Comparison of ENCODE assay signal across 8 cellular contexts in the genomic region with DNA sequence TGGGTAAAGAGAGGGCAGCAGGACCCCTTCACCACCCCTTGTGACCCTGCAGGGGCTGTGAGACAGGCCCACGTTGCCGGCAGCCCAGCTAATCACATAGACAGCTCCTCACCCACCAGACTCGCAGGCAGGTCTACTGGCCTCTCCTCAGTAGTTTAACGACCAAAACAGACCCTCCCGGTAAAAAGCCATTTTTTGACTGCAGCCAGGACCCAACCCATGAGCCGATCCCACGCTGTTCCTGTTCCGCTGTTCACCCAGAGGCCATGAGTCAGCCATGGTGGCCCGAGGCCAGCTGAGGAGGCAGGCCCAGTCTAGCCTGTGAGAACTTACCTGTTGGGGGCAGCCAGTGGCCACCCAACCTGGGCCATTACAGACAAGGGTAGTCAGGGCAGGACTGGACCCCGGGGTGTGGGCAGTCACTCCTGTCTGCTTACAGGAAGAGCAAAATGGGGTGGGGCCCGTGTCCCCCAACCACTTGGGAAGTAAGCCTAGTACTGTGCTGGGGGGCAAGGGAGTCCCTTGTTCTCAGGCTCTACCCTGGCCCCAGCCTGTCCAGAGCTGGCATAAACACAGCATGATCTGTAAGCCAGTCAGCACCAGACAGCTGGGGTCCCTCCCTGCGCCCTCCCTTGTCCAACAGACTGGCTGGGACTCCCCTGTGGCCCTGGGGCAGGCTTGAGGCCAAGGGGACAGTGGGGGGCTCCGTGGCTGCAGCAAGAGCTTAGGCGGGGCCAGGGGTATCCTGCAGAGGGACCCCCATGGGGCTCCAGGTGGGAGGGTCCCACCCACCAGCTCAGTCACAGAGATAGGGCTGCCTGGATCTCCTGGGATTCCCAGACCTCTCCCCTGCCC.
DNase-seq lines count a peak whose midpoint lies in the region; ATAC-seq and TF ChIP-seq lines count a peak whose summit lies in the region.

No MANE protein-coding gene starts in this region.

- peak; percentile 89 for ATAC-seq in HCT116
- peak; percentile 38 for ATAC-seq in left ventricle myocardium superior
- no peak for ATAC-seq in GM21529 (IDR thresholded peaks at IDR 0.05; ENCODE audit: unreplicated experiment)
- no peak for ATAC-seq in GM21526 (IDR thresholded peaks at IDR 0.05; ENCODE audit: low FRiP score, unreplicated experiment)
- ATAC-seq in HG03342 (IDR thresholded peaks at IDR 0.05; ENCODE audit: unreplicated experiment), result no peak

- no peak for TF ChIP-seq EP300 in stomach (IDR thresholded peaks at IDR 0.05)

- H2AFZ ChIP-seq in HCT116 (ENCODE audit: low read depth, low read length, poor library complexity, severe bottlenecking), result peak overlapping the region; percentile 77

- H3K9me3 ChIP-seq in HCT116 (ENCODE audit: control insufficient read depth in 1 of 2, insufficient read depth in 1 of 2, low read depth in 1 of 2, low read length in 2 of 2) (no peaks in the 10 kb centered on the region), stomach (no peaks in the 10 kb centered on the region)

- no peaks in the 10 kb centered on the region for H4K20me1 ChIP-seq in HCT116 (ENCODE audit: insufficient read depth)

- H3K27ac ChIP-seq in HCT116 (ENCODE audit: low read depth, low read length) (peak overlapping the region; percentile 54), stomach (peak overlapping the region in 4 of 5 donors; percentile 83 to 91 (median 88))

- no peak for TF ChIP-seq RAD21 in HCT116 (IDR thresholded peaks at IDR 0.05; ENCODE audit: low read depth)

- peak overlapping the region; percentile 49 for H3K9ac ChIP-seq in HCT116 (ENCODE audit: low read length)

- TF ChIP-seq CTCF in HCT116 (IDR thresholded peaks at IDR 0.05 in 2 of 3, conservative IDR thresholded peaks at IDR 0.05 in 1 of 3; ENCODE audit: borderline replicate concordance in 1 of 3, insufficient read depth in 1 of 3, low read depth in 2 of 3, low read length in 2 of 3) (no peak), stomach (IDR thresholded peaks at IDR 0.05) (no peak)

- H3K27me3 ChIP-seq in HCT116 (ENCODE audit: insufficient read depth, low read length) (no peaks in the 10 kb centered on the region), stomach (peaks cover 0 to 23% (median 15%) of the 10 kb centered on the region in 3 donors)

- CTCF ChIA-PET in HCT116 (lab: Charles Lee), result no interaction called here

- 38 to 53% (median 47%) methylated on average over 10 to 14 of the region's 14 CpGs for WGBS in stomach, 5 donors

- no peaks in the 10 kb centered on the region for H3K9me2 ChIP-seq in HCT116 (ENCODE audit: insufficient read depth)

- no peaks in the 10 kb centered on the region for H3K79me2 ChIP-seq in HCT116 (ENCODE audit: insufficient read depth, low read length)

- intact Hi-C loops in HCT116 (cut with micrococcal nuclease) (no loop called here), left ventricle myocardium superior (cut with micrococcal nuclease) (no loop called here), stomach (cut with DNase I; ENCODE audit: low total_unique reads) (no loop called here)

- H3K4me2 ChIP-seq in HCT116 (ENCODE audit: low read length), result peak overlapping the region; percentile 68

- H3K4me1 ChIP-seq in HCT116 (ENCODE audit: control insufficient read depth in 1 of 2, insufficient read depth in 2 of 2, low read length in 2 of 2), result peaks cover 10 to 15% of the 10 kb centered on the region in 2 experiments
- H3K4me1 ChIP-seq in stomach, result peaks cover 25 to 27% (median 26%) of the 10 kb centered on the region in 4 donors

- H3K4me3 ChIP-seq in HCT116 (replicated peaks in 1 of 2; ENCODE audit: low read depth in 1 of 2, low read length in 2 of 2) (peak overlapping the region in 1 of 2 experiments; percentile 37; a peak in 3 of 4 replicates), stomach (peak overlapping the region in 1 of 4 donors; percentile 50)

- POLR2A ChIA-PET in HCT116 (lab: Charles Lee), result no interaction called here

- BruUV-seq in HCT116 (replicated peaks; lab: Mats Ljungman, UMichigan), result no TSS peak

- TF ChIP-seq POLR2A in HCT116 (IDR thresholded peaks at IDR 0.05; ENCODE audit: borderline replicate concordance, extremely low read depth, insufficient read depth, insufficient read length), result no peak
- no peak for TF ChIP-seq POLR2A in stomach (IDR thresholded peaks at IDR 0.05)

- H3K36me3 ChIP-seq in HCT116 (ENCODE audit: control insufficient read depth in 1 of 2, insufficient read depth in 2 of 2, low read length in 2 of 2), result no peaks in the 10 kb centered on the region
- H3K36me3 ChIP-seq in stomach, result no peaks in the 10 kb centered on the region

- DNase-seq in HCT116 (ENCODE audit: low read depth, low spot score) (peak; percentile 49), left ventricle myocardium superior (peak; percentile 87), stomach (peak; percentile 58), DMS114 treated with DMSO at 0.1 percent for 48 hours (lab: John Stamatoyannopoulos, UW; ENCODE audit: unreplicated experiment) (no peak)
- DNase-seq in activated effector memory CD4-positive, alpha-beta T cell treated with Interleukin-2 at 50 U/mL for 16 hours, result peak; percentile 7

- RAD21 ChIA-PET in HCT116 (lab: Charles Lee; ENCODE audit: low non-redundant PET in 1 of 2, low total read pairs in 2 of 2, uncharacterized antibody in 2 of 2, unreplicated experiment in 2 of 2), result interaction anchor here in 1 of 2 experiments (0.6 kb wide), 1 partner anchor 121 kb away, joined by 3 read pairs; no protein-coding TSS in a partner anchor

TF ChIP-seq in HCT116, 20 proteins besides CTCF, POLR2A, EP300 and RAD21:
- TF ChIP-seq ZFX (IDR thresholded peaks at IDR 0.05) (peak; percentile 32; the same call in 1 of the 2 replicates), JUND (IDR thresholded peaks at IDR 0.05) (no peak), EZH2phosphoT487 (IDR thresholded peaks at IDR 0.05; ENCODE audit: borderline replicate concordance) (no peak), FOSL1 (IDR thresholded peaks at IDR 0.05; ENCODE audit: low read depth) (no peak), SRF (IDR thresholded peaks at IDR 0.05; ENCODE audit: low read depth) (no peak), SIN3A (IDR thresholded peaks at IDR 0.05; ENCODE audit: low read depth) (no peak), CBX3 (IDR thresholded peaks at IDR 0.05; ENCODE audit: low read depth) (no peak), ZNF274 (IDR thresholded peaks at IDR 0.05; ENCODE audit: low read depth, low read length) (no peak), SP1 (IDR thresholded peaks at IDR 0.05; ENCODE audit: low read depth) (no peak), EZH2 (IDR thresholded peaks at IDR 0.05) (no peak), POLR2AphosphoS5 (IDR thresholded peaks at IDR 0.05; ENCODE audit: low read depth, low read length) (peak; percentile 62; the same call in 1 of the 2 replicates), CEBPB (IDR thresholded peaks at IDR 0.05; ENCODE audit: low read depth) (no peak), EGR1 (IDR thresholded peaks at IDR 0.05; ENCODE audit: low read depth) (no peak), YY1 (IDR thresholded peaks at IDR 0.05; ENCODE audit: extremely low read depth, insufficient replicate concordance, low read depth, low read length) (peak; percentile 73)
- TF ChIP-seq, protein P1, sequence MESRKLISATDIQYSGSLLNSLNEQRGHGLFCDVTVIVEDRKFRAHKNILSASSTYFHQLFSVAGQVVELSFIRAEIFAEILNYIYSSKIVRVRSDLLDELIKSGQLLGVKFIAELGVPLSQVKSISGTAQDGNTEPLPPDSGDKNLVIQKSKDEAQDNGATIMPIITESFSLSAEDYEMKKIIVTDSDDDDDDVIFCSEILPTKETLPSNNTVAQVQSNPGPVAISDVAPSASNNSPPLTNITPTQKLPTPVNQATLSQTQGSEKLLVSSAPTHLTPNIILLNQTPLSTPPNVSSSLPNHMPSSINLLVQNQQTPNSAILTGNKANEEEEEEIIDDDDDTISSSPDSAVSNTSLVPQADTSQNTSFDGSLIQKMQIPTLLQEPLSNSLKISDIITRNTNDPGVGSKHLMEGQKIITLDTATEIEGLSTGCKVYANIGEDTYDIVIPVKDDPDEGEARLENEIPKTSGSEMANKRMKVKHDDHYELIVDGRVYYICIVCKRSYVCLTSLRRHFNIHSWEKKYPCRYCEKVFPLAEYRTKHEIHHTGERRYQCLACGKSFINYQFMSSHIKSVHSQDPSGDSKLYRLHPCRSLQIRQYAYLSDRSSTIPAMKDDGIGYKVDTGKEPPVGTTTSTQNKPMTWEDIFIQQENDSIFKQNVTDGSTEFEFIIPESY (IDR thresholded peaks at IDR 0.05; ENCODE audit: extremely low read depth, insufficient replicate concordance, low read length), result no peak
- TF ChIP-seq, protein P2, sequence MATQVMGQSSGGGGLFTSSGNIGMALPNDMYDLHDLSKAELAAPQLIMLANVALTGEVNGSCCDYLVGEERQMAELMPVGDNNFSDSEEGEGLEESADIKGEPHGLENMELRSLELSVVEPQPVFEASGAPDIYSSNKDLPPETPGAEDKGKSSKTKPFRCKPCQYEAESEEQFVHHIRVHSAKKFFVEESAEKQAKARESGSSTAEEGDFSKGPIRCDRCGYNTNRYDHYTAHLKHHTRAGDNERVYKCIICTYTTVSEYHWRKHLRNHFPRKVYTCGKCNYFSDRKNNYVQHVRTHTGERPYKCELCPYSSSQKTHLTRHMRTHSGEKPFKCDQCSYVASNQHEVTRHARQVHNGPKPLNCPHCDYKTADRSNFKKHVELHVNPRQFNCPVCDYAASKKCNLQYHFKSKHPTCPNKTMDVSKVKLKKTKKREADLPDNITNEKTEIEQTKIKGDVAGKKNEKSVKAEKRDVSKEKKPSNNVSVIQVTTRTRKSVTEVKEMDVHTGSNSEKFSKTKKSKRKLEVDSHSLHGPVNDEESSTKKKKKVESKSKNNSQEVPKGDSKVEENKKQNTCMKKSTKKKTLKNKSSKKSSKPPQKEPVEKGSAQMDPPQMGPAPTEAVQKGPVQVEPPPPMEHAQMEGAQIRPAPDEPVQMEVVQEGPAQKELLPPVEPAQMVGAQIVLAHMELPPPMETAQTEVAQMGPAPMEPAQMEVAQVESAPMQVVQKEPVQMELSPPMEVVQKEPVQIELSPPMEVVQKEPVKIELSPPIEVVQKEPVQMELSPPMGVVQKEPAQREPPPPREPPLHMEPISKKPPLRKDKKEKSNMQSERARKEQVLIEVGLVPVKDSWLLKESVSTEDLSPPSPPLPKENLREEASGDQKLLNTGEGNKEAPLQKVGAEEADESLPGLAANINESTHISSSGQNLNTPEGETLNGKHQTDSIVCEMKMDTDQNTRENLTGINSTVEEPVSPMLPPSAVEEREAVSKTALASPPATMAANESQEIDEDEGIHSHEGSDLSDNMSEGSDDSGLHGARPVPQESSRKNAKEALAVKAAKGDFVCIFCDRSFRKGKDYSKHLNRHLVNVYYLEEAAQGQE (IDR thresholded peaks at IDR 0.05; ENCODE audit: low read depth), result no peak
- TF ChIP-seq, protein P3, sequence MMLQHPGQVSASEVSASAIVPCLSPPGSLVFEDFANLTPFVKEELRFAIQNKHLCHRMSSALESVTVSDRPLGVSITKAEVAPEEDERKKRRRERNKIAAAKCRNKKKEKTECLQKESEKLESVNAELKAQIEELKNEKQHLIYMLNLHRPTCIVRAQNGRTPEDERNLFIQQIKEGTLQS (IDR thresholded peaks at IDR 0.05), result no peak

Comparison
In these comparisons a context has a peak if more than half of its experiments do, and no peak if none do; other contexts are left out.
1. ATAC-seq: peak in HCT116 (single experiment) and left ventricle myocardium superior (single experiment); none in GM21529 (single experiment), GM21526 (single experiment) and HG03342 (single experiment).